In genomic region chr18:2906522-2907458, GRCh38 we compare ENCODE assay signal across 8 cellular contexts. TPM values are rescaled to one million over a fixed set of nuclear protein-coding genes. Genes with fewer than 3 reads are reported as not detected.
A peak's percentile ranks its signal among the peaks of the same experiment; 100 is the strongest.
DNase-seq lines count a peak whose midpoint lies in the region; ATAC-seq, FAIRE-seq and TF ChIP-seq lines count a peak whose summit lies in the region.

No MANE protein-coding gene starts in this region.

- H3K9me3 ChIP-seq in T-helper 17 cell (ENCODE audit: control insufficient read depth, low read length, poor library complexity, severe bottlenecking) = no peaks in the 10 kb centered on the region
- H3K9me3 ChIP-seq in left lung = no peaks in the 10 kb centered on the region

- H3K4me3 ChIP-seq in brain microvascular endothelial cell (ENCODE audit: low read depth, low read length) = peak overlapping the region; percentile 62
- peak overlapping the region; percentile 65 for H3K4me3 ChIP-seq in left lung

- H3K4me1 Mint-ChIP-seq in T-helper 17 cell = peaks cover 21% of the 10 kb centered on the region

- no peak for FAIRE-seq in HTR-8/SVneo (lab: Jason Lieb, UNC)

- ATAC-seq in GM19023 (IDR thresholded peaks at IDR 0.05; ENCODE audit: unreplicated experiment) = peak; percentile 61
- ATAC-seq in HG03175 (IDR thresholded peaks at IDR 0.05; ENCODE audit: unreplicated experiment) = peak; percentile 57
- peak; percentile 79 for ATAC-seq in T-helper 17 cell
- ATAC-seq in left lung = peak; percentile 65

- H3K27ac Mint-ChIP-seq in T-helper 17 cell = peak overlapping the region; percentile 57

- in situ Hi-C loops in brain microvascular endothelial cell (cut with HindIII; ENCODE audit: low pct_ligation_motif_present, low sequenced_read_pairs) = no loop called here

- TF ChIP-seq CTCF in brain microvascular endothelial cell (IDR thresholded peaks at IDR 0.05; ENCODE audit: low read depth, low read length, missing control alignments) = peak; percentile 47
- TF ChIP-seq CTCF in left lung (IDR thresholded peaks at IDR 0.05) = no peak

- H3K4me3 Mint-ChIP-seq in T-helper 17 cell = peak overlapping the region; percentile 87

- H3K36me3 Mint-ChIP-seq in T-helper 17 cell (ENCODE audit: low read depth) = no peaks in the 10 kb centered on the region

- H3K27me3 Mint-ChIP-seq in T-helper 17 cell = no peaks in the 10 kb centered on the region

- intact Hi-C loops in left lung (cut with DNase I) = no loop called here

- peaks cover 0 to 55% of the 10 kb centered on the region in 2 donors for H3K4me1 ChIP-seq in left lung

- H3K27ac ChIP-seq in brain microvascular endothelial cell = no peak overlapping the region
- peak overlapping the region; percentile 75 for H3K27ac ChIP-seq in left lung

- H3K36me3 ChIP-seq in brain microvascular endothelial cell (replicated peaks) (peaks cover 8% of the 10 kb centered on the region), left lung (peaks cover 0 to 37% of the 10 kb centered on the region in 2 donors)

- H3K27me3 ChIP-seq in brain microvascular endothelial cell (replicated peaks) (no peaks in the 10 kb centered on the region), left lung (no peaks in the 10 kb centered on the region)

- DNase-seq in AG20443 (ENCODE audit: low spot score) (peak; percentile 83), T-helper 17 cell (peak; percentile 31 to 54 (median 37)), brain microvascular endothelial cell (no peak), left lung (peak; percentile 38 to 87), HTR-8/SVneo (ENCODE audit: insufficient read length, low spot score) (no peak)
- peak; percentile 30 for DNase-seq in stimulated activated CD8-positive, alpha-beta memory T cell treated with anti-CD3 and anti-CD28 coated beads, Interleukin-12 subunit alpha, Interleukin-12 subunit beta, amount 100 ng/mL, for 4 hours (ENCODE audit: low read depth)

RNA-seq across cellular contexts. Expression of gene EMILIN2, which starts 60.0 kb away (rescaled TPM):
- 1 to 10 TPM; 5.8 to 9.9 TPM for total RNA-seq in T-helper 17 cell
- 10 to 100 TPM; 28.2 to 56.2 TPM for total RNA-seq in left lung

Comparison
In these comparisons a context has a peak if more than half of its experiments do, and no peak if none do; other contexts are left out.
1. DNase-seq: peak in AG20443 (single experiment), T-helper 17 cell (3 of 3), left lung (2 of 2) and stimulated activated CD8-positive, alpha-beta memory T cell treated with anti-CD3 and anti-CD28 coated beads, Interleukin-12 subunit alpha, Interleukin-12 subunit beta, amount 100 ng/mL, for 4 hours (single experiment); none in brain microvascular endothelial cell (single experiment) and HTR-8/SVneo (single experiment).
2. Peak in every context shown above with its lines, with median percentiles within 50 percentile points of each other: ATAC-seq.